Comparison of ENCODE assay signal across 8 cellular contexts in genomic region chr15:56040081-56041035, GRCh38. TPM values are rescaled to one million over a fixed set of nuclear protein-coding genes. Genes with fewer than 3 reads are reported as not detected.
DNase-seq lines count a peak whose midpoint lies in the region; ATAC-seq, FAIRE-seq and TF ChIP-seq lines count a peak whose summit lies in the region.

No MANE protein-coding gene starts in this region.

- no peak for TF ChIP-seq CTCF in HepG2 (CRISPR knock-in tag; IDR thresholded peaks at IDR 0.05)

- H2AFZ ChIP-seq in HepG2 (ENCODE audit: low read length) = no peak overlapping the region

- in situ Hi-C loops in HepG2 (cut with HindIII; ENCODE audit: extremely low pct_ligation_motif_present, low pct_unique_long_range_greater_than_20kb) = no loop called here

- no peak overlapping the region for H3K4me3 ChIP-seq in HepG2 (replicated peaks in 1 of 3; ENCODE audit: insufficient read depth in 1 of 3, low read depth in 2 of 3, low read length in 3 of 3)

- no peaks in the 10 kb centered on the region for H3K9me3 ChIP-seq in HepG2 (ENCODE audit: low read length)

- ATAC-seq in HepG2 = peak; percentile 58
- ATAC-seq in HG02588 (IDR thresholded peaks at IDR 0.05; ENCODE audit: unreplicated experiment) = no peak

- peak; percentile 79 for DNase-seq in GM04503 (ENCODE audit: low read depth)
- DNase-seq in NCI-H146 (lab: John Stamatoyannopoulos, UW) = peak; percentile 37
- peak; percentile 30 for DNase-seq in brain pericyte (ENCODE audit: low read depth, low spot score)
- peak; percentile 80 for DNase-seq in HepG2 (ENCODE audit: low spot score)
- DNase-seq in urothelium cell line (ENCODE audit: low spot score) = peak; percentile 80
- DNase-seq in activated T-cell treated with anti-CD3 and anti-CD28 coated beads, Interleukin-2, amount 50 U/mL, for 48 hours = no peak
- DNase-seq in cerebellar nuclear complex (lab: John Stamatoyannopoulos, UW) = no peak

- intact Hi-C loops in HepG2 (cut with micrococcal nuclease; ENCODE audit: unreplicated experiment) = no loop called here

- peak overlapping the region; percentile 46 for H3K27ac ChIP-seq in HepG2 (ENCODE audit: extremely low read length, insufficient read depth, low read length)

- FAIRE-seq in HepG2 (lab: Jason Lieb, UNC) (peak; percentile 75), urothelium cell line (lab: Jason Lieb, UNC) (peak; percentile 61)

- no peaks in the 10 kb centered on the region for H3K36me3 ChIP-seq in HepG2 (replicated peaks in 1 of 2; ENCODE audit: control insufficient read depth in 1 of 2, insufficient read depth in 2 of 2, low read length in 2 of 2)

- 47% methylated on average over 7 of the region's 8 CpGs for WGBS in HepG2 (ENCODE audit: low lambda C conversion rate)

- H3K79me2 ChIP-seq in HepG2 (ENCODE audit: insufficient read depth, low read length) = no peaks in the 10 kb centered on the region

- TF ChIP-seq EP300 in HepG2 (IDR thresholded peaks at IDR 0.05; ENCODE audit: low read depth in 2 of 2, low read length in 2 of 2) (peak; percentile 56 to 83; a peak in 3 of 4 replicates), HepG2 (CRISPR knock-in tag; IDR thresholded peaks at IDR 0.05; ENCODE audit: borderline replicate concordance) (peak; percentile 94)

- CTCF ChIA-PET in HepG2 (lab: Yijun Ruan, JAX; ENCODE audit: low intra/inter-chr PET ratio, low total read pairs) = no interaction called here

- TSS peak; percentile 82 for BruUV-seq in HepG2 (replicated peaks; lab: Mats Ljungman, UMichigan)

- H3K9ac ChIP-seq in HepG2 (ENCODE audit: insufficient read depth, low read depth, low read length) = 0 out of 2 replicates have a peak overlapping the region, but pooled peaks have one; percentile 34

- POLR2A ChIA-PET in HepG2 (lab: Yijun Ruan, JAX) = interaction anchor here (0.8 to 2.9 kb wide), 3 partner anchors 22 to 206 kb away, joined by 3 to 17 read pairs (median 3); no protein-coding TSS in a partner anchor

- H3K4me2 ChIP-seq in HepG2 (ENCODE audit: low read depth, low read length) = peak overlapping the region; percentile 18; the same call in 1 of the 2 replicates

- H3K27me3 ChIP-seq in HepG2 (ENCODE audit: control insufficient read depth in 1 of 2, insufficient read depth in 2 of 2, low read length in 2 of 2) = no peaks in the 10 kb centered on the region

- no peak for TF ChIP-seq RAD21 in HepG2 (CRISPR knock-in tag; IDR thresholded peaks at IDR 0.05)

- TF ChIP-seq POLR2A in HepG2 (IDR thresholded peaks at IDR 0.05; ENCODE audit: insufficient read depth in 1 of 2, low read depth in 2 of 2, low read length in 2 of 2) = no peak

- peaks cover 42% of the 10 kb centered on the region for H3K4me1 ChIP-seq in HepG2 (ENCODE audit: insufficient read depth, low read length)

- H4K20me1 ChIP-seq in HepG2 (ENCODE audit: insufficient read depth, low read length) = no peaks in the 10 kb centered on the region

TF ChIP-seq in HepG2, 621 proteins besides CTCF, POLR2A, EP300 and RAD21 (continues in another document):
- TF ChIP-seq JUN (CRISPR knock-in tag; IDR thresholded peaks at IDR 0.05) (peak; percentile 96), SPEN (CRISPR knock-in tag; IDR thresholded peaks at IDR 0.05; ENCODE audit: low read depth) (0 out of 2 replicates have a peak, but pooled peaks have one; percentile 42), BHLHE40 (IDR thresholded peaks at IDR 0.05; ENCODE audit: low read length) (peak; percentile 99), HDAC1 (CRISPR knock-in tag; IDR thresholded peaks at IDR 0.05) (peak; percentile 25; the same call in 1 of the 2 replicates), BCL6 (CRISPR knock-in tag; IDR thresholded peaks at IDR 0.05) (peak; percentile 79), ZBTB33 (CRISPR knock-in tag; IDR thresholded peaks at IDR 0.05) (peak; percentile 71), AHDC1 (CRISPR knock-in tag; IDR thresholded peaks at IDR 0.05; ENCODE audit: borderline replicate concordance) (0 out of 2 replicates have a peak, but pooled peaks have one; percentile 31), HOXA3 (CRISPR knock-in tag; IDR thresholded peaks at IDR 0.05) (peak; percentile 66)

RNA-seq across cellular contexts. Expression of gene NEDD4, which starts 46.9 kb away (rescaled TPM):
- 13.0 and 25.6 TPM in 2 replicates for total RNA-seq in HepG2 (2016; rRNA removed; fragmentation: Illumina TruSeq; extraction: Trizol)
- 1.4 and 2.6 TPM in 2 replicates for total RNA-seq in HepG2 (2016; cell fraction: cytosol; rRNA removed; fragmentation: Illumina TruSeq; extraction: Trizol; ENCODE audit: low read depth)
- 15.1 and 23.4 TPM in 2 replicates for total RNA-seq in HepG2 (2016; cell fraction: insoluble cytoplasmic fraction; rRNA removed; fragmentation: Illumina TruSeq; extraction: Trizol)
- total RNA-seq in HepG2 (2016; cell fraction: membrane; rRNA removed; fragmentation: Illumina TruSeq; extraction: Trizol) = 5.2 and 6.1 TPM in 2 replicates
- total RNA-seq in HepG2 (2016; cell fraction: nucleus; rRNA removed; fragmentation: Illumina TruSeq; extraction: Trizol) = 13.0 and 15.3 TPM in 2 replicates
- polyA plus RNA-seq in HepG2 (2011; rRNA removed) = 9.8 and 10.4 TPM in 2 replicates
- polyA plus RNA-seq in HepG2 (2011; cell fraction: cytosol; rRNA removed) = 5.1 and 8.3 TPM in 2 replicates
- 5.3 and 7.5 TPM in 2 replicates for polyA plus RNA-seq in HepG2 (2011; cell fraction: nucleus; rRNA removed)
- 11.3 and 12.5 TPM in 2 replicates for polyA plus RNA-seq in HepG2 (2012)
- polyA plus RNA-seq in HepG2 (2016; cell fraction: cytosol; fragmentation: Illumina TruSeq; extraction: Trizol; ENCODE audit: low read depth) = 0.52 and 0.64 TPM in 2 replicates
- 11.3 TPM in 2 replicates for polyA plus RNA-seq in HepG2 (2016; cell fraction: insoluble cytoplasmic fraction; fragmentation: Illumina TruSeq; extraction: Trizol; ENCODE audit: low read depth)
- polyA plus RNA-seq in HepG2 (2016; cell fraction: membrane; fragmentation: Illumina TruSeq; extraction: Trizol; ENCODE audit: low read depth) = 2.3 and 2.5 TPM in 2 replicates
- 8.8 and 9.7 TPM in 2 replicates for polyA plus RNA-seq in HepG2 (2016; cell fraction: nucleus; fragmentation: Illumina TruSeq; extraction: Trizol; ENCODE audit: insufficient read depth, low read depth)
- polyA minus RNA-seq in HepG2 (2011; rRNA and poly(A)+ RNA removed; ENCODE audit: low replicate concordance) = 7.6 and 24.3 TPM in 2 replicates
- 10.1 and 10.7 TPM in 2 replicates for polyA minus RNA-seq in HepG2 (2011; cell fraction: cytosol; rRNA and poly(A)+ RNA removed)
- polyA minus RNA-seq in HepG2 (2011; cell fraction: nucleus; rRNA and poly(A)+ RNA removed) = 30.1 and 38.0 TPM in 2 replicates

Comparison
In these comparisons a context has a peak if more than half of its experiments do, and no peak if none do; other contexts are left out.
1. DNase-seq: peak in GM04503 (single experiment), NCI-H146 (single experiment), brain pericyte (single experiment), HepG2 (single experiment) and urothelium cell line (single experiment); none in activated T-cell treated with anti-CD3 and anti-CD28 coated beads, Interleukin-2, amount 50 U/mL, for 48 hours (0 of 2) and cerebellar nuclear complex (0 of 2).